ENCODE assay signal across 23 cellular contexts in genomic region chr3:33334364-33334763, GRCh38.
"Had no signal": no experiment of that assay in that cellular context is flagged by ENCODE, and none has a peak within 500 bp of the region (broad histone marks: within the 10 kb centered on the region; RNA-seq: fewer than 3 reads in every experiment).

No MANE protein-coding gene starts in this region.

- H3K36me3 Mint-ChIP-seq: neural progenitor cell; stimulated activated effector memory CD8-positive, alpha-beta T cell treated with anti-CD3 and anti-CD28 coated beads, Interleukin-12 subunit alpha, Interleukin-12 subunit beta, amount 100 ng/mL, for 72 hours had no signal

- H3K4me1 Mint-ChIP-seq: nephron; neural progenitor cell; stimulated activated effector memory CD8-positive, alpha-beta T cell treated with anti-CD3 and anti-CD28 coated beads, Interleukin-12 subunit alpha, Interleukin-12 subunit beta, amount 100 ng/mL, for 72 hours had no signal

- H3K4me3 Mint-ChIP-seq: nephron; neural progenitor cell; stimulated activated effector memory CD8-positive, alpha-beta T cell treated with anti-CD3 and anti-CD28 coated beads, Interleukin-12 subunit alpha, Interleukin-12 subunit beta, amount 100 ng/mL, for 72 hours; stimulated activated naive B cell treated with anti-CD40 and anti-IgM and Interleukin-4, amounts not matched to agents 10 μg/mL and 1 μg/mL and 100 μg/mL, for 72 hours; stimulated activated naive CD8-positive, alpha-beta T cell treated with anti-CD3 and anti-CD28 coated beads, Interleukin-15, Interleukin-2, amounts not matched to agents 100 ng/mL and 50 ng/mL, for 24 hours had no signal

- DNase-seq: occipital lobe; ovary; posterior cingulate gyrus; psoas muscle; right cardiac atrium; right lobe of liver; sigmoid colon; small intestine; stimulated activated CD4-positive, alpha-beta T cell treated with anti-CD3 and anti-CD28 coated beads, Interleukin-15, amount 100 ng/mL, for 24 hours; stimulated activated CD4-positive, alpha-beta T cell treated with anti-CD3 and anti-CD28 coated beads, Interleukin-2, amount 100 ng/mL, for 24 hours; stimulated activated CD4-positive, alpha-beta T cell treated with anti-CD3 and anti-CD28 coated beads, Interleukin-2, amount 100 ng/mL, for 48 hours; stimulated activated CD4-positive, alpha-beta T cell treated with anti-CD3 and anti-CD28 coated beads, Interleukin-4, amount 100 ng/mL, for 24 hours; stimulated activated naive B cell treated with anti-CD40 and anti-IgM and Interleukin-4, amounts not matched to agents 10 μg/mL and 1 μg/mL and 100 μg/mL, for 72 hours; stimulated activated naive CD4-positive, alpha-beta T cell treated with Interleukin-2 at 50 U/mL for 16 hours; stomach; thyroid gland; trophoblast cell; upper lobe of left lung had no signal

- H3K27me3 Mint-ChIP-seq: progenitor cell of endocrine pancreas had no signal

- H3K27ac Mint-ChIP-seq: nephron; neural progenitor cell; progenitor cell of endocrine pancreas; stimulated activated effector memory CD8-positive, alpha-beta T cell treated with anti-CD3 and anti-CD28 coated beads, Interleukin-12 subunit alpha, Interleukin-12 subunit beta, amount 100 ng/mL, for 72 hours; stimulated activated naive B cell treated with anti-CD40 and anti-IgM and Interleukin-4, amounts not matched to agents 10 μg/mL and 1 μg/mL and 100 μg/mL, for 72 hours; stimulated activated naive CD8-positive, alpha-beta T cell treated with anti-CD3 and anti-CD28 coated beads, Interleukin-15, Interleukin-2, amounts not matched to agents 100 ng/mL and 50 ng/mL, for 24 hours had no signal
